11 cellular contexts compared by ENCODE assay signal in genomic region chr21:42561742-42562141, GRCh38.
DNase-seq lines count a peak whose midpoint lies in the region; ATAC-seq and FAIRE-seq lines count a peak whose summit lies in the region.
"Had no signal": no experiment of that assay in that cellular context is flagged by ENCODE, and none has a peak within 500 bp of the region (broad histone marks: within the 10 kb centered on the region; RNA-seq: fewer than 3 reads in every experiment).

No MANE protein-coding gene starts in this region.

- FAIRE-seq in islet of Langerhans (lab: Jason Lieb, UNC), result peak; percentile 100

- DNase-seq in COLO668 (lab: John Stamatoyannopoulos, UW; ENCODE audit: unreplicated experiment) (peak; percentile 90), GM19238 (ENCODE audit: insufficient read length, low spot score) (peak; percentile 43), NCI-H146 (lab: John Stamatoyannopoulos, UW) (peak; percentile 77), NCI-H2227 (lab: John Stamatoyannopoulos, UW; ENCODE audit: unreplicated experiment) (no peak)
- no peak for DNase-seq in stimulated activated CD4-positive, alpha-beta T cell treated with anti-CD3 and anti-CD28 coated beads, Interleukin-1b, Interleukin-23, amount 100 ng/mL, for 48 hours
- DNase-seq: GM23248, hippocampal formation, T1000 had no signal

- no peak for ATAC-seq in HG02981 (IDR thresholded peaks at IDR 0.05; ENCODE audit: unreplicated experiment)
- ATAC-seq in HG03280 (IDR thresholded peaks at IDR 0.05; ENCODE audit: unreplicated experiment), result no peak

Comparison
In these comparisons a context has a peak if more than half of its experiments do, and no peak if none do; other contexts are left out.
1. DNase-seq: peak in COLO668 (single experiment), GM19238 (single experiment) and NCI-H146 (single experiment); none in stimulated activated CD4-positive, alpha-beta T cell treated with anti-CD3 and anti-CD28 coated beads, Interleukin-1b, Interleukin-23, amount 100 ng/mL, for 48 hours (single experiment) and NCI-H2227 (single experiment).